Comparison of ENCODE assay signal across 24 cellular contexts in genomic region chr5:147384346-147385193, GRCh38.
A peak's percentile ranks its signal among the peaks of the same experiment; 100 is the strongest.
DNase-seq lines count a peak whose midpoint lies in the region; ATAC-seq, FAIRE-seq and TF ChIP-seq lines count a peak whose summit lies in the region.
"Had no signal": no experiment of that assay in that cellular context is flagged by ENCODE, and none has a peak within 500 bp of the region (broad histone marks: within the 10 kb centered on the region; RNA-seq: fewer than 3 reads in every experiment).

No MANE protein-coding gene starts in this region.

- H3K36me3 ChIP-seq in GM23338 (ENCODE audit: insufficient read depth) = no peaks in the 10 kb centered on the region
- H3K36me3 ChIP-seq: adrenal gland, left ventricle myocardium inferior, tibial nerve had no signal

- TF ChIP-seq POLR2A in erythroblast (IDR thresholded peaks at IDR 0.05; ENCODE audit: low read length) = no peak

- H3K4me1 Mint-ChIP-seq in GM23338 = peaks cover 37% of the 10 kb centered on the region
- no peaks in the 10 kb centered on the region for H3K4me1 Mint-ChIP-seq in Calu3 (ENCODE audit: low read depth, unreplicated experiment)
- H3K4me1 Mint-ChIP-seq: CD4-positive, CD25-positive, alpha-beta regulatory T cell; T-cell had no signal

- BruUV-seq in Calu3 (replicated peaks; lab: Mats Ljungman, UMichigan) = no TSS peak

- no peak overlapping the region for H3K27ac ChIP-seq in GM23338 (ENCODE audit: low read depth)
- H3K27ac ChIP-seq: adrenal gland, left ventricle myocardium inferior, psoas muscle, tibial nerve had no signal

- H3K9me2 ChIP-seq in GM23338 (ENCODE audit: insufficient read depth) = no peaks in the 10 kb centered on the region

- H3F3A ChIP-seq in GM23338 (replicated peaks; ENCODE audit: low read depth) = peaks cover 2% of the 10 kb centered on the region; the same call in 1 of the 2 replicates

- no peak overlapping the region for H2AFZ ChIP-seq in GM23338

- H3K9me3 Mint-ChIP-seq in GM23338 (peaks cover 2% of the 10 kb centered on the region; the same call in 2 of the 3 replicates), Calu3 (ENCODE audit: low read depth, unreplicated experiment) (peaks cover 2% of the 10 kb centered on the region)
- H3K9me3 Mint-ChIP-seq: stimulated activated naive CD8-positive, alpha-beta T cell treated with anti-CD3 and anti-CD28 coated beads, Interleukin-15, Interleukin-2, amounts not matched to agents 100 ng/mL and 50 ng/mL, for 24 hours had no signal

- H3K27ac Mint-ChIP-seq in GM23338 (no peak overlapping the region), Calu3 (ENCODE audit: unreplicated experiment) (no peak overlapping the region)
- H3K27ac Mint-ChIP-seq: CD4-positive, CD25-positive, alpha-beta regulatory T cell; stimulated activated naive CD8-positive, alpha-beta T cell treated with anti-CD3 and anti-CD28 coated beads, Interleukin-15, Interleukin-2, amounts not matched to agents 100 ng/mL and 50 ng/mL, for 24 hours; T-cell had no signal

- peaks cover 35% of the 10 kb centered on the region for H3K4me1 ChIP-seq in GM23338 (ENCODE audit: insufficient read depth)
- H3K4me1 ChIP-seq: adrenal gland, left ventricle myocardium inferior, psoas muscle, tibial nerve had no signal

- CTCF ChIA-PET in Calu3 (lab: Charles Lee) = no interaction called here

- H3K4me2 ChIP-seq in GM23338 = no peak overlapping the region; the same call in 1 of the 2 replicates

- FAIRE-seq in RCC 7860 (lab: Jason Lieb, UNC) = no peak
- FAIRE-seq: bronchial epithelial cell, HTR-8/SVneo had no signal

- intact Hi-C loops in Calu3 (cut with micrococcal nuclease; ENCODE audit: unreplicated experiment) = no loop called here

- H3K27me3 ChIP-seq in GM23338 (ENCODE audit: insufficient read depth) = no peaks in the 10 kb centered on the region
- H3K27me3 ChIP-seq: adrenal gland, tibial nerve had no signal

- no peak overlapping the region for H3K4me3 ChIP-seq in GM23338
- H3K4me3 ChIP-seq: adrenal gland, left ventricle myocardium inferior, psoas muscle, tibial nerve had no signal

- peak; percentile 4; the same call in 1 of the 3 replicates for ATAC-seq in GM23338
- ATAC-seq: psoas muscle, T-cell had no signal

- DNase-seq in ELF-1 (ENCODE audit: low read depth, low spot score) (peak; percentile 56), GM23338 (ENCODE audit: low spot score) (no peak), NCI-H82 treated with DMSO at 0.1 percent for 48 hours (lab: John Stamatoyannopoulos, UW; ENCODE audit: unreplicated experiment) (peak; percentile 51), erythroblast (lab: John Stamatoyannopoulos, UW) (peak; percentile 4 to 45), RCC 7860 (ENCODE audit: low spot score) (no peak), Calu3 (no peak)
- DNase-seq in central memory CD4-positive, alpha-beta T cell = no peak
- DNase-seq in activated CD4-positive, alpha-beta T cell treated with anti-CD3 and anti-CD28 coated beads for 1 hour = no peak
- DNase-seq: activated effector memory CD4-positive, alpha-beta T cell treated with anti-CD3 and anti-CD28 coated beads, Interleukin-2, amount 50 U/mL, for 16 hours; CD4-positive, CD25-positive, alpha-beta regulatory T cell; dermis blood vessel endothelial cell; left ventricle myocardium inferior; NCI-H1105; NCI-H2081 treated with DMSO at 0.1 percent for 48 hours; NCI-H524 treated with DMSO at 0.1 percent for 48 hours; psoas muscle; SHP77; stimulated activated CD4-positive, alpha-beta T cell treated with anti-CD3 and anti-CD28 coated beads, Interleukin-4, amount 100 ng/mL, for 1 hour; T-cell had no signal

- TF ChIP-seq CTCF in GM23338 (conservative IDR thresholded peaks at IDR 0.05; ENCODE audit: low read depth in 2 of 2) = no peak
- no peak for TF ChIP-seq CTCF in Calu3 (IDR thresholded peaks at IDR 0.05; ENCODE audit: unreplicated experiment)

- H3K27me3 Mint-ChIP-seq in GM23338 (ENCODE audit: insufficient read depth, low read depth, poor library complexity) = peaks cover 16% of the 10 kb centered on the region
- no peaks in the 10 kb centered on the region for H3K27me3 Mint-ChIP-seq in Calu3 (ENCODE audit: unreplicated experiment)
- H3K27me3 Mint-ChIP-seq: CD4-positive, CD25-positive, alpha-beta regulatory T cell had no signal

- H3K4me3 Mint-ChIP-seq in GM23338 (no peak overlapping the region), Calu3 (ENCODE audit: low read depth, unreplicated experiment) (no peak overlapping the region)
- H3K4me3 Mint-ChIP-seq: CD4-positive, CD25-positive, alpha-beta regulatory T cell; stimulated activated naive CD8-positive, alpha-beta T cell treated with anti-CD3 and anti-CD28 coated beads, Interleukin-15, Interleukin-2, amounts not matched to agents 100 ng/mL and 50 ng/mL, for 24 hours; T-cell had no signal

- H3K36me3 Mint-ChIP-seq in GM23338 (ENCODE audit: low read depth) (peaks cover 5% of the 10 kb centered on the region; the same call in 2 of the 3 replicates), Calu3 (ENCODE audit: insufficient read depth, unreplicated experiment) (peaks cover 5% of the 10 kb centered on the region)
- H3K36me3 Mint-ChIP-seq: CD4-positive, CD25-positive, alpha-beta regulatory T cell; T-cell had no signal

- H4K20me1 ChIP-seq in GM23338 (replicated peaks; ENCODE audit: insufficient read depth) = no peaks in the 10 kb centered on the region

- H3K79me2 ChIP-seq in GM23338 (replicated peaks; ENCODE audit: insufficient read depth) = no peaks in the 10 kb centered on the region

TF ChIP-seq in GM23338, 12 proteins besides CTCF, POLR2A, EP300 and RAD21:
- TF ChIP-seq ZNF114 (CRISPR knock-in tag; IDR thresholded peaks at IDR 0.05) = no peak
- TF ChIP-seq EZH2 (IDR thresholded peaks at IDR 0.05; ENCODE audit: low read depth, unreplicated experiment) = no peak
- no peak for TF ChIP-seq JUNB (IDR thresholded peaks at IDR 0.05; ENCODE audit: unreplicated experiment)
- no peak for TF ChIP-seq NANOG (IDR thresholded peaks at IDR 0.05; ENCODE audit: borderline replicate concordance)

Comparison
In these comparisons a context has a peak if more than half of its experiments do, and no peak if none do; other contexts are left out.
1. DNase-seq: peak in ELF-1 (single experiment), NCI-H82 treated with DMSO at 0.1 percent for 48 hours (single experiment) and erythroblast (2 of 2); none in GM23338 (single experiment), central memory CD4-positive, alpha-beta T cell (single experiment), activated CD4-positive, alpha-beta T cell treated with anti-CD3 and anti-CD28 coated beads for 1 hour (single experiment), RCC 7860 (single experiment) and Calu3 (single experiment).